Comparison of ENCODE assay signal across 9 cellular contexts in the genomic region with DNA sequence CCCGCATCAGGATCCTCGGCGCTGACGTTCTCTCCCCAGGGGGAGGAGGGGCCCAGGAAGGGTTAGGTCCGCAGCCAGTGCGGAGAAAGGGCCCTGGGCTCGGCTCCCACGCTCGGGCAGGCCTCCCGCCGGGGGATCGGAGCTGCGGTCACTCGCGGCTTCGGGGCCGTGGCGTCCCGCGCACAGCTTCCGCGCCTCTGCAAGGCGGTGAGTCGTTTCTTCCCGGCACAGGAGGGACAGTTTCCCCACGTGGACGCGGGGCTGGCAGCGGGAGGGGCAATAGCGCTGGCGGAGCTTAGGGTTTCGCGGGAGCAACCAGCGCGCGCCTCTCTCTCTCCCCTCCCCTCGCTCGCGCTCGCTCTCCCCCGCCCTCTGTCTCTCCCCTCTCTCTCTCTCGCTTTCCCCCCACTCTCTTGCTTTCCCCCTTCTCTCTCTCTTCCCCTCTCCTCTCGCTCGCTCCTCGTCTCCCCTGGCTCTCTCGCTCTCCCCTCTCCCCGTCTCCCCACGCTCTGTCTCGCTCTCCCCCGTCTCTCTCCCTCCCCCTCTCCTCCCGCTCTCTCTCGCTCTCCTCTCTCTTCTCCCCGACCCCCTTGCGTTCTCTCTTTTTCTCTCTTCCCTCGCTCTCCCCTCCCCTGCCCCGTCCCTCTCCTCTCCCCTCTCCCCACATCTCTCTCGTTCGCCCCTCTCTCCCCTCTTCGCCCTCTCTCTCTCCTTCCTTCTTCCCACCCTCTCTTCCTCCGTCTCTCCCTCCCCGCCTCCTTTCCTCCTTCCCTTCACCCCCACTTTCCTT. TPM values are rescaled to one million over a fixed set of nuclear protein-coding genes. Genes with fewer than 3 reads are reported as not detected.
DNase-seq lines count a peak whose midpoint lies in the region; ATAC-seq and TF ChIP-seq lines count a peak whose summit lies in the region.
"Had no signal": no experiment of that assay in that cellular context is flagged by ENCODE, and none has a peak within 500 bp of the region (broad histone marks: within the 10 kb centered on the region; RNA-seq: fewer than 3 reads in every experiment).

No MANE protein-coding gene starts in this region.

- H3K9me3 ChIP-seq in esophagus muscularis mucosa = no peaks in the 10 kb centered on the region

- H3K4me3 ChIP-seq in esophagus muscularis mucosa = peak overlapping the region; percentile 58 to 76 (median 68)

- peaks cover 0 to 29% (median 0%) of the 10 kb centered on the region in 4 donors for H3K27me3 ChIP-seq in esophagus muscularis mucosa

- TF ChIP-seq CTCF in esophagus muscularis mucosa (IDR thresholded peaks at IDR 0.05) = no peak

- DNase-seq in DMS 273 (lab: John Stamatoyannopoulos, UW; ENCODE audit: unreplicated experiment) (peak; percentile 82), DMS 273 treated with DMSO at 0.1 percent for 48 hours (lab: John Stamatoyannopoulos, UW) (no peak), NCI-H69 (lab: John Stamatoyannopoulos, UW) (peak; percentile 74), esophagus muscularis mucosa (ENCODE audit: extremely low spot score) (no peak), naive B cell (peak; percentile 27)
- peak; percentile 66 for DNase-seq in activated T-cell treated with anti-CD3 and anti-CD28 coated beads, Interleukin-2, amount 50 U/mL, for 1 hour
- peak; percentile 62 for DNase-seq in stimulated activated naive CD8-positive, alpha-beta T cell treated with anti-CD3 and anti-CD28 coated beads, Interleukin-15, Interleukin-2, amounts not matched to agents 100 U/mL and 50 U/mL, for 24 hours

- TF ChIP-seq POLR2A in esophagus muscularis mucosa (IDR thresholded peaks at IDR 0.05; ENCODE audit: low read depth) = no peak

- H3K27ac ChIP-seq in esophagus muscularis mucosa (replicated peaks in 1 of 4) = peak overlapping the region in 3 of 4 donors; percentile 32 to 40 (median 39)
- H3K27ac ChIP-seq: 22Rv1 had no signal

- H3K36me3 ChIP-seq in esophagus muscularis mucosa = no peaks in the 10 kb centered on the region

- H3K4me1 ChIP-seq in esophagus muscularis mucosa = peaks cover 15 to 30% (median 24%) of the 10 kb centered on the region in 4 donors

- TF ChIP-seq EP300 in esophagus muscularis mucosa (IDR thresholded peaks at IDR 0.05) = no peak

- peaks cover 19 to 23% (median 22%) of the 10 kb centered on the region in 3 donors for H3K4me1 Mint-ChIP-seq in naive B cell

- no peaks in the 10 kb centered on the region for H3K36me3 Mint-ChIP-seq in naive B cell

- WGBS in esophagus muscularis mucosa = 2% methylated on average over 41 of the region's 61 CpGs

- H3K4me3 Mint-ChIP-seq in naive B cell = peak overlapping the region; percentile 67 to 93 (median 83)

- no peaks in the 10 kb centered on the region for H3K9me3 Mint-ChIP-seq in naive B cell

- peak overlapping the region in 2 of 6 donors; percentile 17 to 41 for H3K27ac Mint-ChIP-seq in naive B cell

- intact Hi-C loops in esophagus muscularis mucosa (cut with DNase I) = loop anchor here (5.0 kb wide), 2 partner anchors 150 to 220 kb away; a partner anchor contains a TSS

- peaks cover 35 to 68% (median 65%) of the 10 kb centered on the region in 3 donors for H3K27me3 Mint-ChIP-seq in naive B cell

- ATAC-seq in naive B cell (ENCODE audit: low read depth in 2 of 2) (peak; percentile 24 to 25), GM18520 (IDR thresholded peaks at IDR 0.05; ENCODE audit: unreplicated experiment) (no peak)
- ATAC-seq in stimulated activated naive CD8-positive, alpha-beta T cell treated with anti-CD3 and anti-CD28 coated beads, Interleukin-15, Interleukin-2, amounts not matched to agents 100 U/mL and 50 U/mL, for 24 hours = peak; percentile 45

RNA-seq across cellular contexts. Expression of a gene that starts 12.8 kb away (rescaled TPM):
- 1 to 10 TPM in 3 of 4 donors, under 1 TPM in 1; 0.83 to 3.3 (median 1.8) TPM for total RNA-seq in esophagus muscularis mucosa
- polyA plus RNA-seq in naive B cell (ENCODE audit: low read depth in 6 of 6) = 10 to 100 TPM in 1 of 6 donors, 1 to 10 TPM in 5; 4.3 to 10.5 (median 6.3) TPM

Comparison
In these comparisons a context has a peak if more than half of its experiments do, and no peak if none do; other contexts are left out.
1. DNase-seq: peak in DMS 273 (single experiment), NCI-H69 (single experiment), activated T-cell treated with anti-CD3 and anti-CD28 coated beads, Interleukin-2, amount 50 U/mL, for 1 hour (single experiment), naive B cell (single experiment) and stimulated activated naive CD8-positive, alpha-beta T cell treated with anti-CD3 and anti-CD28 coated beads, Interleukin-15, Interleukin-2, amounts not matched to agents 100 U/mL and 50 U/mL, for 24 hours (single experiment); none in DMS 273 treated with DMSO at 0.1 percent for 48 hours (single experiment) and esophagus muscularis mucosa (single experiment).